23 cellular contexts compared by ENCODE assay signal in the genomic region with DNA sequence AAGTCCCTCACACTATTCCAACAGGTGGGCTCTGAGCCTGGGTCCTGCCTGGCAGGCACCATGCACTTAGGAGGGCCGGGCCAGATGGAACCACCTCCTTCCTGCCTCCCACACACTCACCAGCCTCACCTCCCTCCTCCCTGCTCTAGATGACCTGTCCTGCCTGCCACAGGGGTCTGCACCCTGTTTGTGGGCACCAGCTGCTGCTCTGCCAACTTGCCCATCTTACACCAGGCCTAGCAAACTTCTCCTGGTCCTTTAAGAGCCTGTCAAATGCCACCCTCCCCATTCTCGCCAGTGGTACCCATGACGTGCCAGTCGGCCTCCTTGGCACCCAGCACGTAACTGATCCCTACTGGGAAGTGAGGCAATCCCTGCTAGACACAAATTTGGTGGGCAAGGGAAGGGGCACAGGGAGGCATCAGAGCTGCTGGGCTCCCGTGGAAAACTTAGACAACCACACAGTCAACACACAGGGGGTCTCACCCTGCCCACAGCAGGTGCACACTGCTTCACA. TPM values are rescaled to one million over a fixed set of nuclear protein-coding genes. Genes with fewer than 3 reads are reported as not detected.
A peak's percentile ranks its signal among the peaks of the same experiment; 100 is the strongest.
DNase-seq lines count a peak whose midpoint lies in the region; ATAC-seq and TF ChIP-seq lines count a peak whose summit lies in the region.
"Had no signal": no experiment of that assay in that cellular context is flagged by ENCODE, and none has a peak within 500 bp of the region (broad histone marks: within the 10 kb centered on the region; RNA-seq: fewer than 3 reads in every experiment).

No MANE protein-coding gene starts in this region.

- H3K4me3 ChIP-seq in gastrocnemius medialis: no peak overlapping the region
- no peak overlapping the region for H3K4me3 ChIP-seq in uterus
- H3K4me3 ChIP-seq: adrenal gland, SJSA1 had no signal

- intact Hi-C loops in left ventricle myocardium superior (cut with micrococcal nuclease): no loop called here
- intact Hi-C loops in gastrocnemius medialis (cut with DNase I; ENCODE audit: low total_unique reads): no loop called here
- intact Hi-C loops in uterus (cut with DNase I; ENCODE audit: low total_unique reads): no loop called here

- TF ChIP-seq POLR2A in gastrocnemius medialis (IDR thresholded peaks at IDR 0.05) (no peak), uterus (IDR thresholded peaks at IDR 0.05) (no peak)

- in situ Hi-C loops in gastrocnemius medialis (cut with MboI; ENCODE audit: low sequenced_read_pairs in 4 of 4): no loop called here

- H3K27me3 ChIP-seq in gastrocnemius medialis (no peaks in the 10 kb centered on the region), uterus (no peaks in the 10 kb centered on the region)
- H3K27me3 ChIP-seq: adrenal gland, SJSA1 had no signal

- ATAC-seq in left ventricle myocardium superior (no peak), gastrocnemius medialis (peak; percentile 72 to 80), HG03108 (IDR thresholded peaks at IDR 0.05; ENCODE audit: unreplicated experiment) (no peak), GM21717 (IDR thresholded peaks at IDR 0.05; ENCODE audit: unreplicated experiment) (no peak)

- H3K27ac ChIP-seq in cingulate gyrus (ENCODE audit: low read depth, low read length): peak overlapping the region; percentile 39
- H3K27ac ChIP-seq in gastrocnemius medialis: peak overlapping the region; percentile 55 to 80 (median 62)
- peak overlapping the region; percentile 84 for H3K27ac ChIP-seq in uterus
- H3K27ac ChIP-seq: SJSA1, VCaP had no signal

- H3K36me3 ChIP-seq in gastrocnemius medialis (peaks cover 0 to 19% of the 10 kb centered on the region in 2 donors), uterus (no peaks in the 10 kb centered on the region)
- H3K36me3 ChIP-seq: SJSA1 had no signal

- TF ChIP-seq CTCF in gastrocnemius medialis (IDR thresholded peaks at IDR 0.05 in 4 of 5, conservative IDR thresholded peaks at IDR 0.05 in 1 of 5): no peak
- no peak for TF ChIP-seq CTCF in uterus (IDR thresholded peaks at IDR 0.05)

- peaks cover 63 to 81% of the 10 kb centered on the region in 2 donors for H3K4me1 ChIP-seq in gastrocnemius medialis
- H3K4me1 ChIP-seq in uterus: peaks cover 0 to 35% of the 10 kb centered on the region in 2 donors

- H3K9me3 ChIP-seq in gastrocnemius medialis: no peaks in the 10 kb centered on the region
- H3K9me3 ChIP-seq in uterus: no peaks in the 10 kb centered on the region
- H3K9me3 ChIP-seq: adrenal gland, SJSA1 had no signal

- DNase-seq in left ventricle myocardium superior (peak; percentile 19), gastrocnemius medialis (peak; percentile 36 to 77), uterus (peak; percentile 15 to 16), hippocampal formation (lab: John Stamatoyannopoulos, UW) (no peak)
- DNase-seq: activated CD4-positive, alpha-beta T cell treated with anti-CD3 and anti-CD28 coated beads, Interleukin-2, amount 50 U/mL, for 1 hour; activated CD8-positive, alpha-beta memory T cell treated with anti-CD3 and anti-CD28 coated beads, Interleukin-2, amount 50 U/mL, for 48 hours; activated gamma-delta T cell treated with Interleukin-2 at 50 U/mL for 16 hours; dermis blood vessel endothelial cell; foreskin fibroblast; islet precursor cell; Karpas-422; naive B cell; NCI-H2029; NCI-H345; stimulated activated CD4-positive, alpha-beta T cell treated with anti-CD3 and anti-CD28 coated beads, Interleukin-12 subunit alpha, Interleukin-12 subunit beta, amount 100 ng/mL, for 4 hours; substantia nigra; T-helper 2 cell had no signal

RNA-seq across cellular contexts. Expression of a gene that starts 3.1 kb away (rescaled TPM):
- total RNA-seq in left ventricle myocardium superior (52.8 TPM), gastrocnemius medialis (10 to 100 TPM; 21.1 to 71.5 (median 48.3) TPM), uterus (10 to 100 TPM; 17.1 to 72.6 (median 23.6) TPM)

Comparison
In these comparisons a context has a peak if more than half of its experiments do, and no peak if none do; other contexts are left out.
1. ATAC-seq: peak in gastrocnemius medialis (2 of 2); none in left ventricle myocardium superior (single experiment), HG03108 (single experiment) and GM21717 (single experiment).
2. DNase-seq: peak in left ventricle myocardium superior (single experiment), gastrocnemius medialis (2 of 2) and uterus (2 of 2); none in hippocampal formation (0 of 2).
3. Peak in every context shown above with its lines, with median percentiles within 50 percentile points of each other: H3K27ac ChIP-seq.